Comparison of ENCODE assay signal across 23 cellular contexts in genomic region chr9:72145093-72145492, GRCh38. TPM values are rescaled to one million over a fixed set of nuclear protein-coding genes. Genes with fewer than 3 reads are reported as not detected.
DNase-seq lines count a peak whose midpoint lies in the region; ATAC-seq, FAIRE-seq and TF ChIP-seq lines count a peak whose summit lies in the region.
"Had no signal": no experiment of that assay in that cellular context is flagged by ENCODE, and none has a peak within 500 bp of the region (broad histone marks: within the 10 kb centered on the region; RNA-seq: fewer than 3 reads in every experiment).

No MANE protein-coding gene starts in this region.

- DNase-seq in HT1080 (ENCODE audit: low read depth) (peak; percentile 29), kidney tubule cell (ENCODE audit: low spot score) (peak; percentile 67), small intestine (peak; percentile 82), psoas muscle (no peak), NCI-H345 (lab: John Stamatoyannopoulos, UW) (no peak)
- DNase-seq in activated T-helper 1 cell treated with anti-CD3 and anti-CD28 coated beads, Interleukin-12 subunit alpha, Interleukin-12 subunit beta, Interleukin-2, Interleukin-4 antibody, amounts not matched to agents 30 ng/mL and 10 ng/mL and 1 ng/mL, durations not matched to agents 14 hours and 24 hours and 36 hours (ENCODE audit: low spot score) = no peak
- DNase-seq: C1 segment of cervical spinal cord; CD8-positive, alpha-beta memory T cell; HCEC 1CT; NCI-H1417 treated with DMSO at 0.1 percent for 48 hours; NCI-H2029; NCI-H2171; NCI-H510A; NCI-H748 treated with DMSO at 0.1 percent for 48 hours; NK-92 treated with Interleukin-12 subunit alpha and Interleukin-12 subunit beta, amount 100 ng/mL, for 24 hours; Right ventricle myocardium superior had no signal

- TF ChIP-seq CTCF in brain (conservative IDR thresholded peaks at IDR 0.05) (no peak), psoas muscle (IDR thresholded peaks at IDR 0.05) (no peak)

- ATAC-seq in psoas muscle = no peak
- ATAC-seq in HG03354 (IDR thresholded peaks at IDR 0.05; ENCODE audit: poor library complexity, severe bottlenecking, unreplicated experiment) = no peak
- ATAC-seq: GM23338 had no signal

- intact Hi-C loops in activated T-helper 1 cell treated with anti-CD3 and anti-CD28 coated beads, Interleukin-12 subunit alpha, Interleukin-12 subunit beta, Interleukin-2, Interleukin-4 antibody, amounts not matched to agents 30 ng/mL and 10 ng/mL and 1 ng/mL, durations not matched to agents 14 hours and 24 hours and 36 hours (cut with micrococcal nuclease) = no loop called here
- intact Hi-C loops in psoas muscle (cut with DNase I) = no loop called here

- H3K27me3 ChIP-seq in small intestine (ENCODE audit: control insufficient read depth in 2 of 2, insufficient read depth in 2 of 2, low read length in 2 of 2) (peaks cover 0 to 6% of the 10 kb centered on the region in 2 donors), psoas muscle (ENCODE audit: insufficient read depth in 3 of 3, low read length in 2 of 3) (peaks cover 0 to 12% (median 3%) of the 10 kb centered on the region in 3 donors)

- peaks cover 30% of the 10 kb centered on the region for H3K27me3 Mint-ChIP-seq in brain
- H3K27me3 Mint-ChIP-seq in activated T-helper 1 cell treated with anti-CD3 and anti-CD28 coated beads, Interleukin-12 subunit alpha, Interleukin-12 subunit beta, Interleukin-2, Interleukin-4 antibody, amounts not matched to agents 30 ng/mL and 10 ng/mL and 1 ng/mL, durations not matched to agents 14 hours and 24 hours and 36 hours (ENCODE audit: insufficient read depth) = peaks cover 20% of the 10 kb centered on the region

- peaks cover 0 to 2% of the 10 kb centered on the region in 2 donors for H3K4me1 ChIP-seq in small intestine (ENCODE audit: control insufficient read depth in 2 of 2, insufficient read depth in 1 of 2, low read depth in 1 of 2, low read length in 1 of 2)
- peaks cover 3% of the 10 kb centered on the region for H3K4me1 ChIP-seq in psoas muscle

- H3K4me3 Mint-ChIP-seq in brain = peak overlapping the region in 1 of 5 experiments; percentile 33
- H3K4me3 Mint-ChIP-seq in activated T-helper 1 cell treated with anti-CD3 and anti-CD28 coated beads, Interleukin-12 subunit alpha, Interleukin-12 subunit beta, Interleukin-2, Interleukin-4 antibody, amounts not matched to agents 30 ng/mL and 10 ng/mL and 1 ng/mL, durations not matched to agents 14 hours and 24 hours and 36 hours = no peak overlapping the region
- H3K4me3 Mint-ChIP-seq: CD8-positive, alpha-beta memory T cell; GM23338 had no signal

- no peak for FAIRE-seq in small intestine (lab: Jason Lieb, UNC)
- FAIRE-seq: D721Med had no signal

- H3K27ac ChIP-seq in small intestine (ENCODE audit: low read depth in 1 of 2, low read length in 1 of 2) (no peak overlapping the region), psoas muscle (no peak overlapping the region)
- H3K27ac ChIP-seq: KMS-11, SK-N-MC had no signal

- H3K9me3 Mint-ChIP-seq in brain = peaks cover 0 to 2% (median 0%) of the 10 kb centered on the region in 5 experiments
- no peaks in the 10 kb centered on the region for H3K9me3 Mint-ChIP-seq in activated T-helper 1 cell treated with anti-CD3 and anti-CD28 coated beads, Interleukin-12 subunit alpha, Interleukin-12 subunit beta, Interleukin-2, Interleukin-4 antibody, amounts not matched to agents 30 ng/mL and 10 ng/mL and 1 ng/mL, durations not matched to agents 14 hours and 24 hours and 36 hours

- H3K4me1 Mint-ChIP-seq in brain = peaks cover 15% of the 10 kb centered on the region
- H3K4me1 Mint-ChIP-seq in activated T-helper 1 cell treated with anti-CD3 and anti-CD28 coated beads, Interleukin-12 subunit alpha, Interleukin-12 subunit beta, Interleukin-2, Interleukin-4 antibody, amounts not matched to agents 30 ng/mL and 10 ng/mL and 1 ng/mL, durations not matched to agents 14 hours and 24 hours and 36 hours (ENCODE audit: low read depth) = no peaks in the 10 kb centered on the region
- H3K4me1 Mint-ChIP-seq: GM23338 had no signal

- H3K36me3 Mint-ChIP-seq in brain = no peaks in the 10 kb centered on the region
- no peaks in the 10 kb centered on the region for H3K36me3 Mint-ChIP-seq in activated T-helper 1 cell treated with anti-CD3 and anti-CD28 coated beads, Interleukin-12 subunit alpha, Interleukin-12 subunit beta, Interleukin-2, Interleukin-4 antibody, amounts not matched to agents 30 ng/mL and 10 ng/mL and 1 ng/mL, durations not matched to agents 14 hours and 24 hours and 36 hours (ENCODE audit: low read depth)
- H3K36me3 Mint-ChIP-seq: CD8-positive, alpha-beta memory T cell had no signal

- H3K36me3 ChIP-seq in small intestine (ENCODE audit: control insufficient read depth in 2 of 2, insufficient read depth in 2 of 2, low read length in 2 of 2) = no peaks in the 10 kb centered on the region
- H3K36me3 ChIP-seq in psoas muscle (ENCODE audit: insufficient read depth in 1 of 2, low read depth in 1 of 2) = no peaks in the 10 kb centered on the region

- H3K4me3 ChIP-seq in small intestine (ENCODE audit: low read depth in 1 of 2, low read length in 2 of 2) (no peak overlapping the region), psoas muscle (no peak overlapping the region)
- H3K4me3 ChIP-seq: GM23338, SK-N-MC had no signal

- WGBS in small intestine, 3 donors = 90 to 93% (median 92%) methylated on average over 2 of the region's 2 CpGs
- 77 to 92% (median 90%) methylated on average over 2 of the region's 2 CpGs for WGBS in psoas muscle, 3 donors

- no peaks in the 10 kb centered on the region for H3K9me3 ChIP-seq in small intestine (ENCODE audit: control insufficient read depth, low read depth)
- no peaks in the 10 kb centered on the region for H3K9me3 ChIP-seq in psoas muscle

- peak overlapping the region in 3 of 5 experiments; percentile 72 to 77 (median 73) for H3K27ac Mint-ChIP-seq in brain
- no peak overlapping the region for H3K27ac Mint-ChIP-seq in activated T-helper 1 cell treated with anti-CD3 and anti-CD28 coated beads, Interleukin-12 subunit alpha, Interleukin-12 subunit beta, Interleukin-2, Interleukin-4 antibody, amounts not matched to agents 30 ng/mL and 10 ng/mL and 1 ng/mL, durations not matched to agents 14 hours and 24 hours and 36 hours
- H3K27ac Mint-ChIP-seq: CD8-positive, alpha-beta memory T cell; GM23338 had no signal

RNA-seq across cellular contexts. Expression of gene GDA, which starts 4.1 kb away (rescaled TPM):
- not detected in 2 replicates for total RNA-seq in HT1080 (2014; rRNA removed; shearing (Covaris generic))
- polyA plus RNA-seq in HT1080 (2015; cell fraction: cytosol; rRNA removed) = 0.05 TPM in 1 of 2 replicates, not detected in the other
- not detected in 2 replicates for polyA plus RNA-seq in HT1080 (2015; cell fraction: nucleus; rRNA removed)
- 10.5 TPM for polyA plus RNA-seq in brain (ENCODE audit: insufficient read depth, low read depth, low replicate concordance)
- 100 to 1,000 TPM in 2 of 3 donors, 10 to 100 TPM in 1; 33.1 to 210 (median 150) TPM for polyA plus RNA-seq in small intestine
- total RNA-seq in activated T-helper 1 cell treated with anti-CD3 and anti-CD28 coated beads, Interleukin-12 subunit alpha, Interleukin-12 subunit beta, Interleukin-2, Interleukin-4 antibody, amounts not matched to agents 30 ng/mL and 10 ng/mL and 1 ng/mL, durations not matched to agents 14 hours and 24 hours and 36 hours = not detected in 2 replicates
- total RNA-seq in psoas muscle = under 1 TPM; 0.09 to 0.52 (median 0.35) TPM
- under 1 TPM; 0.07 to 0.16 (median 0.09) TPM for polyA plus RNA-seq in psoas muscle
- total RNA-seq: CD8-positive, alpha-beta memory T cell; MCF 10A had no signal
- polyA plus RNA-seq: CD8-positive, alpha-beta memory T cell had no signal

Comparison
In these comparisons a context has a peak if more than half of its experiments do, and no peak if none do; other contexts are left out.
1. DNase-seq: peak in HT1080 (single experiment), kidney tubule cell (single experiment) and small intestine (single experiment); none in activated T-helper 1 cell treated with anti-CD3 and anti-CD28 coated beads, Interleukin-12 subunit alpha, Interleukin-12 subunit beta, Interleukin-2, Interleukin-4 antibody, amounts not matched to agents 30 ng/mL and 10 ng/mL and 1 ng/mL, durations not matched to agents 14 hours and 24 hours and 36 hours (single experiment), psoas muscle (0 of 2) and NCI-H345 (single experiment).